Comparison of ENCODE assay signal across 8 cellular contexts in genomic region chr15:82045179-82045891, GRCh38. TPM values are rescaled to one million over a fixed set of nuclear protein-coding genes. Genes with fewer than 3 reads are reported as not detected.
A peak's percentile ranks its signal among the peaks of the same experiment; 100 is the strongest.
DNase-seq lines count a peak whose midpoint lies in the region; ATAC-seq lines count a peak whose summit lies in the region.

No MANE protein-coding gene starts in this region.

- no peaks in the 10 kb centered on the region for H3K9me3 ChIP-seq in GM23248 (ENCODE audit: low read depth)

- H3K9me3 Mint-ChIP-seq in activated naive CD4-positive, alpha-beta T cell treated with anti-CD3 and anti-CD28 coated beads, Interleukin-2, amount 50 U/mL, for 24 hours, result no peaks in the 10 kb centered on the region

- no peaks in the 10 kb centered on the region for H4K20me1 ChIP-seq in GM23248 (ENCODE audit: insufficient read depth)

- H3K4me1 ChIP-seq in GM23248 (ENCODE audit: insufficient read depth), result peaks cover 12% of the 10 kb centered on the region

- H3K9me2 ChIP-seq in GM23248 (ENCODE audit: insufficient read depth), result no peaks in the 10 kb centered on the region

- peak overlapping the region; percentile 84 for H3K4me3 Mint-ChIP-seq in activated naive CD4-positive, alpha-beta T cell treated with anti-CD3 and anti-CD28 coated beads, Interleukin-2, amount 50 U/mL, for 24 hours

- in situ Hi-C loops in GM23248 (cut with MboI), result no loop called here

- H3K4me3 ChIP-seq in GM23248, result peak overlapping the region; percentile 95

- ATAC-seq in Right ventricle myocardium superior (ENCODE audit: poor library complexity), result peak; percentile 8

- H3K27me3 ChIP-seq in GM23248 (replicated peaks; ENCODE audit: insufficient read depth), result 0 out of 2 replicates have a peak, but pooled peaks cover 10% of the 10 kb centered on the region

- DNase-seq in ELR (ENCODE audit: low read depth) (peak; percentile 52), GM23248 (peak; percentile 80), NCI-H2171 treated with DMSO at 0.1 percent for 48 hours (lab: John Stamatoyannopoulos, UW) (peak; percentile 44), Right ventricle myocardium superior (peak; percentile 69), occipital lobe (lab: John Stamatoyannopoulos, UW) (peak; percentile 25), NCI-H2029 treated with DMSO at 0.1 percent for 48 hours (lab: John Stamatoyannopoulos, UW) (no peak), NCI-H774 (lab: John Stamatoyannopoulos, UW) (no peak)

- peak overlapping the region; percentile 87 for H2AFZ ChIP-seq in GM23248

- no peaks in the 10 kb centered on the region for H3K36me3 Mint-ChIP-seq in activated naive CD4-positive, alpha-beta T cell treated with anti-CD3 and anti-CD28 coated beads, Interleukin-2, amount 50 U/mL, for 24 hours

- peak overlapping the region; percentile 82 for H3K27ac ChIP-seq in GM23248

- no peaks in the 10 kb centered on the region for H3K4me1 Mint-ChIP-seq in activated naive CD4-positive, alpha-beta T cell treated with anti-CD3 and anti-CD28 coated beads, Interleukin-2, amount 50 U/mL, for 24 hours

- H3K27me3 Mint-ChIP-seq in activated naive CD4-positive, alpha-beta T cell treated with anti-CD3 and anti-CD28 coated beads, Interleukin-2, amount 50 U/mL, for 24 hours, result peaks cover 6% of the 10 kb centered on the region

- H3K79me2 ChIP-seq in GM23248 (ENCODE audit: insufficient read depth), result peaks cover 28% of the 10 kb centered on the region

- peak overlapping the region; percentile 79 for H3K4me2 ChIP-seq in GM23248 (ENCODE audit: unreplicated experiment)

- 1 to 2% methylated on average over 42 to 70 of the region's 71 CpGs for whole genome bisulfite sequencing in GM23248 (ENCODE audit: low coverage in 1 of 2, low lambda C conversion rate in 2 of 2, missing lambda C conversion rate in 2 of 2), 2 experiments

- H3K9ac ChIP-seq in GM23248, result peak overlapping the region; percentile 87

- H3F3A ChIP-seq in GM23248 (ENCODE audit: insufficient read depth), result peaks cover 9% of the 10 kb centered on the region

- intact Hi-C loops in Right ventricle myocardium superior (cut with DNase I), result loop anchor here (5.0 kb wide), 1 partner anchor 563 kb away; no protein-coding TSS in a partner anchor

- peaks cover 9% of the 10 kb centered on the region; the same call in 1 of the 2 replicates for H3K36me3 ChIP-seq in GM23248 (ENCODE audit: low read depth)

- no peak overlapping the region for H3K27ac Mint-ChIP-seq in activated naive CD4-positive, alpha-beta T cell treated with anti-CD3 and anti-CD28 coated beads, Interleukin-2, amount 50 U/mL, for 24 hours

RNA-seq across cellular contexts. Expression of gene MEX3B, which starts 0.5 kb away (rescaled TPM):
- 11.4 and 13.3 TPM in 2 replicates for total RNA-seq in GM23248 (2014; rRNA removed; shearing (Covaris generic))
- polyA plus RNA-seq in GM23248 (2016; fragmentation: Nextera tagmentation; extraction: Ambion mirVana), result 5.3 and 5.7 TPM in 2 replicates
- total RNA-seq in Right ventricle myocardium superior (3.5 TPM), occipital lobe (96.4 TPM)

Comparison
In these comparisons a context has a peak if more than half of its experiments do, and no peak if none do; other contexts are left out.
1. DNase-seq: peak in ELR (single experiment), GM23248 (single experiment), NCI-H2171 treated with DMSO at 0.1 percent for 48 hours (single experiment), Right ventricle myocardium superior (single experiment) and occipital lobe (single experiment); none in NCI-H2029 treated with DMSO at 0.1 percent for 48 hours (single experiment) and NCI-H774 (single experiment).